Comparison of ENCODE assay signal across 8 cellular contexts in the genomic region with DNA sequence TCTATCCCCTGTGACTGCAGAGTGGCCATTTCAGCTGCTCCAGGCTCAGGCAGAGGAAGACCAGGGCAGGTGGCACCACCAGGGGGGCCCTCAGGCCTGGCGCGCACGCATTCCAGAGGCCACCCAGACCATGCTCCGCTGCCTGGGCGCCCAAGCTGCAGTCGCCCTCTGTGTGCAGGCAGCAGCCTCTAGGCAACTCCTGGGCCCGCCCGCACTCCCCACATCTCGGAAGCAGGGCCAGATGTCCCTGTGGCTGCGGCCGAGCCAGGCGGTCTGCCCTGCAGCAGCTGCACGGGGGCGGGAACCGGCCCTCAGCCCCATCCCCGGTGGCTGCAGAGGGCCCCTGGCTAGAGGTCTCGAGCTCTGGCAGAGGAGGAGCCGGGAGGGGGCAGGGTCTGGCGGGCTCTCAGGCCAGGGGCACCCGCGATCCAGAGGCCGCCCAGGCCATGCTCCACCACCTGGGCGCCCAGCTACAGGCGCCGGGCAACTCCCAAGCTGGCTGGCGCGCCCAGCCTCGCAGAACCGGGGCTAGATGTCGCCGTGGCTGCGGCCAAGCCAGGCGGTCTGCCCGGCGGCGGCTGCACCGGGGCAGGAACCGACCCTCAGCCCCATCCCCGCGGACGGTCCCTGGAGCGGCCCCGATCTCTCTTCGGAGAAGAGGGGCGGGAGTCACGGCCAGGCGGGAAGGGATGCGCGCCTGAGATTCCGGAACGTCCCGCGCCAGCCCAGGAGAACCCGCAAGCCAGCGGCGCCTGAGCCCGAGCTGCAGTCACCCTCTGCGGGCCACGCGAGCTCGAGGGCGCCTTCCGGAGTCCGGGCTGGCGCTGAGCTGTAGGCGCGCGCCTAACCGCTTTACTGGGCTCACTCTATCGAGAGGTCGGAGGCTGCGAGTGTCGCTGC. TPM values are rescaled to one million over a fixed set of nuclear protein-coding genes. Genes with fewer than 3 reads are reported as not detected.
A peak's percentile ranks its signal among the peaks of the same experiment; 100 is the strongest.
DNase-seq lines count a peak whose midpoint lies in the region; ATAC-seq, FAIRE-seq and TF ChIP-seq lines count a peak whose summit lies in the region.
"Not testable (repeated sequence)": the region's sequence is repeated elsewhere in the genome, so short reads cannot be mapped to it uniquely, and the experiment has no call there.

A gene (plus strand): TSS at position 855 of the 900 bp plus-strand sequence. CDS start 239 bp downstream, outside the sequence.

- intact Hi-C loops in activated CD4-positive, alpha-beta T cell treated with anti-CD3 and anti-CD28 coated beads for 36 hours (cut with DNase I, micrococcal nuclease) = not testable (repeated sequence)
- intact Hi-C loops in MCF 10A (cut with micrococcal nuclease) = loop anchor here (2.0 to 5.0 kb wide), 2 partner anchors 51 to 199 kb away; a partner anchor contains a TSS

- FAIRE-seq in D721Med (lab: Jason Lieb, UNC) = not testable (repeated sequence)

- CTCF ChIA-PET in activated CD4-positive, alpha-beta T cell treated with anti-CD3 and anti-CD28 coated beads for 36 hours (lab: Charles Lee) = interaction anchor here (0.6 to 1.9 kb wide), 8 partner anchors 13 to 114 kb away, joined by 3 to 4 read pairs (median 3); a partner anchor contains a TSS
- CTCF ChIA-PET in MCF 10A (lab: Yijun Ruan, JAX) = interaction anchor here (0.6 to 1.4 kb wide), 7 partner anchors 43 to 205 kb away, joined by 3 to 9 read pairs (median 3); a partner anchor contains a TSS

- H3K9me3 Mint-ChIP-seq in activated CD4-positive, alpha-beta T cell treated with anti-CD3 and anti-CD28 coated beads for 36 hours (ENCODE audit: low read depth); MCF 10A (ENCODE audit: unreplicated experiment): not testable (repeated sequence)

- peak; percentile 97 for ATAC-seq in activated CD4-positive, alpha-beta T cell treated with anti-CD3 and anti-CD28 coated beads for 36 hours

- H3K27ac ChIP-seq in right atrium auricular region; subcutaneous abdominal adipose tissue (ENCODE audit: low read depth, low read length): not testable (repeated sequence)

- TF ChIP-seq CTCF in D721Med (IDR thresholded peaks at IDR 0.05; ENCODE audit: insufficient read depth, missing control alignments) = not testable (repeated sequence)
- TF ChIP-seq CTCF in MCF 10A (IDR thresholded peaks at IDR 0.05; ENCODE audit: unreplicated experiment) (peak; percentile 32), right atrium auricular region (IDR thresholded peaks at IDR 0.05) (peak in 1 of 2 donors; percentile 52)

- H3K4me1 ChIP-seq in right atrium auricular region (peaks cover 0 to 14% of the 10 kb centered on the region in 2 donors), subcutaneous abdominal adipose tissue (ENCODE audit: control insufficient read depth in 5 of 5, insufficient read depth in 5 of 5, low read length in 5 of 5) (peaks cover 0 to 16% (median 15%) of the 10 kb centered on the region in 5 donors)

- peak within 1 kb of the TSS; percentile 28 to 50 for H3K4me3 ChIP-seq in right atrium auricular region
- H3K4me3 ChIP-seq in subcutaneous abdominal adipose tissue (ENCODE audit: low read depth in 1 of 5, low read length in 5 of 5) = peak within 1 kb of the TSS in 4 of 5 donors; percentile 39 to 52 (median 44)

- H3K36me3 ChIP-seq in right atrium auricular region; subcutaneous abdominal adipose tissue (ENCODE audit: control insufficient read depth in 5 of 5, insufficient read depth in 5 of 5, low read length in 5 of 5): not testable (repeated sequence)

- POLR2A ChIA-PET in activated CD4-positive, alpha-beta T cell treated with anti-CD3 and anti-CD28 coated beads for 36 hours (lab: Charles Lee) = not testable (repeated sequence)
- POLR2A ChIA-PET in MCF 10A (lab: Yijun Ruan, JAX) = interaction anchor here (0.6 to 3.3 kb wide), 10 partner anchors 11 to 1151 kb away, joined by 3 to 19 read pairs (median 3); a partner anchor contains a TSS

- not testable (repeated sequence) for H3K36me3 Mint-ChIP-seq in activated CD4-positive, alpha-beta T cell treated with anti-CD3 and anti-CD28 coated beads for 36 hours (ENCODE audit: low read depth); MCF 10A (ENCODE audit: insufficient read depth, unreplicated experiment)

- H3K4me1 Mint-ChIP-seq in activated CD4-positive, alpha-beta T cell treated with anti-CD3 and anti-CD28 coated beads for 36 hours; MCF 10A (ENCODE audit: insufficient read depth, unreplicated experiment): not testable (repeated sequence)

- peak within 1 kb of the TSS; percentile 81 for H3K4me3 Mint-ChIP-seq in activated CD4-positive, alpha-beta T cell treated with anti-CD3 and anti-CD28 coated beads for 36 hours
- H3K4me3 Mint-ChIP-seq in MCF 10A (ENCODE audit: unreplicated experiment) = peak within 1 kb of the TSS; percentile 96

- peak within 1 kb of the TSS; percentile 68 for H3K27ac Mint-ChIP-seq in activated CD4-positive, alpha-beta T cell treated with anti-CD3 and anti-CD28 coated beads for 36 hours
- peak within 1 kb of the TSS; percentile 76 for H3K27ac Mint-ChIP-seq in MCF 10A (ENCODE audit: low read depth, unreplicated experiment)

- not testable (repeated sequence) for H3K27me3 ChIP-seq in right atrium auricular region
- H3K27me3 ChIP-seq in subcutaneous abdominal adipose tissue (ENCODE audit: control insufficient read depth in 5 of 5, insufficient read depth in 4 of 5, low read length in 5 of 5) = peaks cover 5 to 19% (median 15%) of the 10 kb centered on the region in 5 donors

- not testable (repeated sequence) for H3K9ac ChIP-seq in subcutaneous abdominal adipose tissue (ENCODE audit: low read length in 5 of 5)

- H3K9me3 ChIP-seq in right atrium auricular region; subcutaneous abdominal adipose tissue (ENCODE audit: control insufficient read depth in 5 of 5, low read length in 5 of 5): not testable (repeated sequence)

- DNase-seq in D721Med (ENCODE audit: insufficient read length, low spot score) = peak; percentile 28
- DNase-seq in HT1080 (ENCODE audit: low read depth) = peak; percentile 81
- peak; percentile 52 for DNase-seq in NCI-H774 (lab: John Stamatoyannopoulos, UW)
- DNase-seq in activated CD4-positive, alpha-beta T cell treated with anti-CD3 and anti-CD28 coated beads for 36 hours = peak; percentile 78
- peak; percentile 77 for DNase-seq in MCF 10A (ENCODE audit: unreplicated experiment)
- DNase-seq in right atrium auricular region (ENCODE audit: low spot score) = not testable (repeated sequence)
- DNase-seq in occipital lobe (lab: John Stamatoyannopoulos, UW) = peak; percentile 28

- not testable (repeated sequence) for BruUV-seq in MCF 10A (replicated peaks; lab: Mats Ljungman, UMichigan)

- H3K27me3 Mint-ChIP-seq in activated CD4-positive, alpha-beta T cell treated with anti-CD3 and anti-CD28 coated beads for 36 hours = peaks cover 38% of the 10 kb centered on the region
- H3K27me3 Mint-ChIP-seq in MCF 10A (ENCODE audit: insufficient read depth, unreplicated experiment) = not testable (repeated sequence)

RNA-seq across cellular contexts. Expression of the gene that starts here (rescaled TPM):
- 3.7 and 15.0 TPM in 2 replicates for total RNA-seq in HT1080 (2014; rRNA removed; shearing (Covaris generic))
- polyA plus RNA-seq in HT1080 (2015; cell fraction: cytosol; rRNA removed) = 1.3 and 4.5 TPM in 2 replicates
- polyA plus RNA-seq in HT1080 (2015; cell fraction: nucleus; rRNA removed) = 4.1 and 5.3 TPM in 2 replicates
- 1 to 10 TPM; 1.5 to 2.2 TPM for total RNA-seq in activated CD4-positive, alpha-beta T cell treated with anti-CD3 and anti-CD28 coated beads for 36 hours
- 12.5 and 13.0 TPM in 2 replicates for total RNA-seq in MCF 10A (2022)
- under 1 TPM in 1 of 2 donors, not detected in 1; 0.11 TPM for total RNA-seq in right atrium auricular region
- 1.1 TPM for total RNA-seq in occipital lobe
